8 cellular contexts compared by ENCODE assay signal in the genomic region with DNA sequence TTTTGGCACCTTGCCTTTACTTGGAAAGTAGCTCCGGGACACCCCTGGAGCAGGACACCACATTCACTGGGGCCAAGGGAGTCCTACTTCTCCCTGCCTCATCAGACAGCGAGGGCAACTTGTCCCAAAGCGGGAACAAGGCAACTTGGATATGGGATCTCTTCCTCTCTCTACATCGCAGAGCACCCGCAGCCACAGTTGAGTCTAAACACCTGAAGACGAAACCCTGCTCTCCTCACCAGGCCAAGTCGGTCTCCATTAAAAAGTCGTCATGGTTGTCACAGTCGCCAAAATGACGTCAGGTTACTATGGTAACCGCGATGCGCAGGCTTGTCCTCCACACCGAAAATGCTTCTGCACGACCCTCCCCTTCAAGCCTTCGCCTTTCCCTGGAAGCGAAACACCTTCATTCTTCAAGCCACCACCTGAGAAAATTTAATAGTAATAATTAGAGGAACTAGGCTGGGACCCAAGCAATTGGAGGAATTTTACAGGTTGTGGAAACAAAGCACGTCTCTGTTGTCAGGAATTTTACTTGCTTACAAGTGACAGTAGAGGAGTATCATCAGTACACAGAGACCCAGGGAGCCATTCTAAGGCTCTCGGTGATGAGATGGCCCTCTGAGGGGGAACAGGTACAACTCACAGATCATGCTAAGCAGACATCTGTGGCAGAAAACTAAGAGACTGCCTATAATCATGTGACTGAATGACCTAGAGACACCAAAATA. TPM values are rescaled to one million over a fixed set of nuclear protein-coding genes. Genes with fewer than 3 reads are reported as not detected.
DNase-seq lines count a peak whose midpoint lies in the region; ATAC-seq and TF ChIP-seq lines count a peak whose summit lies in the region.

No MANE protein-coding gene starts in this region.

- H3K9me3 ChIP-seq in esophagus (ENCODE audit: control insufficient read depth in 2 of 2, insufficient read depth in 1 of 2, low read depth in 1 of 2, low read length in 1 of 2) = peaks cover 0 to 4% of the 10 kb centered on the region in 2 donors
- H3K9me3 ChIP-seq in stomach = no peaks in the 10 kb centered on the region

- H3K36me3 ChIP-seq in esophagus (ENCODE audit: control insufficient read depth in 2 of 2, insufficient read depth in 2 of 2, low read length in 1 of 2) (no peaks in the 10 kb centered on the region), stomach (no peaks in the 10 kb centered on the region)

- no peaks in the 10 kb centered on the region for H3K36me3 Mint-ChIP-seq in nephron progenitor cell (ENCODE audit: low read depth)

- peaks cover 10% of the 10 kb centered on the region for H3K4me1 Mint-ChIP-seq in nephron progenitor cell

- TF ChIP-seq POLR2A in stomach (IDR thresholded peaks at IDR 0.05) = no peak

- peak overlapping the region; percentile 93 for H3K4me3 Mint-ChIP-seq in nephron progenitor cell

- H3K4me1 ChIP-seq in esophagus (ENCODE audit: control insufficient read depth in 2 of 2, insufficient read depth in 2 of 2, low read length in 1 of 2) (no peaks in the 10 kb centered on the region), stomach (peaks cover 0 to 10% (median 0%) of the 10 kb centered on the region in 4 donors)

- TF ChIP-seq EP300 in stomach (IDR thresholded peaks at IDR 0.05) = no peak

- DNase-seq in EH (ENCODE audit: low read depth) = peak; percentile 71
- peak; percentile 62 for DNase-seq in NCI-H1105 (lab: John Stamatoyannopoulos, UW)
- peak; percentile 37 for DNase-seq in activated CD8-positive, alpha-beta memory T cell treated with anti-CD3 and anti-CD28 coated beads, Interleukin-2, amount 50 U/mL, for 1 hour (ENCODE audit: extremely low read depth)
- DNase-seq in nephron progenitor cell = peak; percentile 69
- DNase-seq in stomach = peak; percentile 56
- no peak for DNase-seq in NK-92 (lab: John Stamatoyannopoulos, UW; ENCODE audit: unreplicated experiment)

- peak; percentile 96 for ATAC-seq in GM21717 (IDR thresholded peaks at IDR 0.05; ENCODE audit: unreplicated experiment)

- WGBS in esophagus, 2 donors = 10 to 26% methylated on average over 19 of the region's 19 CpGs
- 4 to 41% (median 15%) methylated on average over 10 to 19 of the region's 19 CpGs for WGBS in stomach, 5 donors

- H3K27me3 ChIP-seq in esophagus (ENCODE audit: control insufficient read depth in 1 of 2, insufficient read depth in 2 of 2, low read length in 2 of 2) (peaks cover 0 to 5% of the 10 kb centered on the region in 2 donors), stomach (peaks cover 0 to 3% (median 0%) of the 10 kb centered on the region in 3 donors)

- TF ChIP-seq CTCF in nephron progenitor cell (IDR thresholded peaks at IDR 0.05) = no peak
- no peak for TF ChIP-seq CTCF in stomach (IDR thresholded peaks at IDR 0.05)

- H3K27ac ChIP-seq in esophagus (ENCODE audit: low read depth in 2 of 2, low read length in 1 of 2) (no peak overlapping the region), stomach (peak overlapping the region in 2 of 5 donors; percentile 32 to 43)

- H3K27me3 Mint-ChIP-seq in nephron progenitor cell (ENCODE audit: low read depth, poor library complexity) = peaks cover 24% of the 10 kb centered on the region

- intact Hi-C loops in stomach (cut with DNase I; ENCODE audit: low total_unique reads) = no loop called here

- no peaks in the 10 kb centered on the region for H3K9me3 Mint-ChIP-seq in nephron progenitor cell

- H3K27ac Mint-ChIP-seq in nephron progenitor cell = peak overlapping the region; percentile 93

- peak overlapping the region; percentile 32 to 37 for H3K4me3 ChIP-seq in esophagus (ENCODE audit: low read depth in 1 of 2, low read length in 2 of 2)
- H3K4me3 ChIP-seq in stomach = peak overlapping the region; percentile 33 to 46 (median 40)

RNA-seq across cellular contexts. Expression of a gene that starts 30.5 kb away (rescaled TPM):
- polyA plus RNA-seq in esophagus = 100 to 1,000 TPM in 1 of 2 donors, 10 to 100 TPM in 1; 94.8 to 124 TPM
- total RNA-seq in stomach = 100 to 1,000 TPM in 2 of 5 donors, 10 to 100 TPM in 2, 1 to 10 TPM in 1; 5.8 to 247 (median 59.8) TPM
- polyA plus RNA-seq in stomach = 100 to 1,000 TPM; 174 to 247 (median 186) TPM

RNA-seq across cellular contexts. Expression of a gene that starts 35.6 kb away (rescaled TPM):
- polyA plus RNA-seq in esophagus = 1 to 10 TPM in 1 of 2 donors, under 1 TPM in 1; 0.94 to 1.2 TPM
- total RNA-seq in stomach = under 1 TPM in 2 of 5 donors, not detected in 3; 0.58 to 0.73 TPM
- polyA plus RNA-seq in stomach = under 1 TPM; 0.19 to 0.98 (median 0.61) TPM

RNA-seq across cellular contexts. Expression of a gene that starts 52.9 kb away (rescaled TPM):
- polyA plus RNA-seq in esophagus = 10 to 100 TPM in 1 of 2 donors, 1 to 10 TPM in 1; 9.5 to 19.7 TPM
- 10 to 100 TPM; 16.3 to 33.6 (median 22.8) TPM for total RNA-seq in stomach
- 10 to 100 TPM; 42.2 to 57.3 (median 56.3) TPM for polyA plus RNA-seq in stomach
